9 cellular contexts compared by ENCODE assay signal in the genomic region with DNA sequence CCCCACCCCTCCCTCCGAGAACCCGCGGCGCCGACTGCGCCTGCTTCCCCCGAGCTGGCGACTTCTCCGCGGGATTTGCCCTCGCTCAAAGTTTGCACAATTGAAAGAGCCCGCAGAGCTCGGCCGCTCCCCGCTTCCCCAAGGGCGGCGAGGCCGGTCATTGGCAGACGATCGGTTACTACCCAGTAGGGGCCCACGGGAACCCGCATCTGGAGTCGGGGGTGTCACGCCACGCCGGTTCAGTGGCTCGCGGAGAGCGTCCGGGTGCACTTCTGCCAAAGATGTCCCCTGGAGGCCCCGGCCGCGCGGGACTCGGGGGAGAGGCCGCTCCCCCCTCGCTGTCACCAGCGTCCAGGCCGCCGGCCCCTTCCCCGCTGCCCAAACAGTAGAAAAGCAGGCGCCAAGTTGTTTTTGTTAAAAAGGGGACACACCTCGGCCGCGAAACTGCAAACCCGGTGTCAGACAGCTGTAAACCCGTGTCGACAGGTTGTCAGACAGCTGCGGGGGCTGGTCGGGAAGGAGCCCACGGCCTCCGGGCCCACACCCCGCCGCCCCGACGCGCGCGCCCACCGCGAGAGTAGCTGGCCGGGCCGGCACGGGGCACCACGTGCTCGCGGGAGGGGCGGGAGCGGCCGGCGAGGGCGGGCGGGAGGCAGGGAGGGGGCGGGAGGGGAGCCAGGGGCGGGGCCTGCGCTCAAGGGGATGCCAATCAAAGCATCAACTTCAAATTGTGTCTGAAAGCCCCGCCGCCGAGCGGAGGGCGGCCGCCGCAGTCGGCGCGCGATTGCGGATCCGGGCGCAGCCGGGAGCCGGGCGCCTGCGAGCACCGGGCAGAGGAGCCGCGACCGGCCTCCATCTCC. TPM values are rescaled to one million over a fixed set of nuclear protein-coding genes. Genes with fewer than 3 reads are reported as not detected.
A peak's percentile ranks its signal among the peaks of the same experiment; 100 is the strongest.
DNase-seq lines count a peak whose midpoint lies in the region; ATAC-seq, FAIRE-seq and TF ChIP-seq lines count a peak whose summit lies in the region.
"Had no signal": no experiment of that assay in that cellular context is flagged by ENCODE, and none has a peak within 500 bp of the region (broad histone marks: within the 10 kb centered on the region; RNA-seq: fewer than 3 reads in every experiment).

Gene IRX1, plus strand, starts transcription at position 731 of the 860 bp plus-strand sequence. CDS start 274 bp downstream, outside the sequence.

- WGBS in heart left ventricle, 4 donors = 1 to 2% (median 2%) methylated on average over 10 to 98 of the region's 98 CpGs
- WGBS in prostate gland = 3% methylated on average over 57 of the region's 98 CpGs

- no peak for FAIRE-seq in GM12891 (lab: Jason Lieb, UNC)

- peak within 1 kb of the TSS in 1 of 12 donors; percentile 51 for H3K27ac ChIP-seq in heart left ventricle
- no peak within 1 kb of the TSS for H3K27ac ChIP-seq in prostate gland

- H3K4me3 ChIP-seq in heart left ventricle = peak within 1 kb of the TSS in 10 of 12 donors; percentile 17 to 46 (median 32)
- peak within 1 kb of the TSS; percentile 7 to 16 for H3K4me3 ChIP-seq in prostate gland

- TF ChIP-seq CTCF in heart left ventricle (IDR thresholded peaks at IDR 0.05) (no peak), prostate gland (IDR thresholded peaks at IDR 0.05) (no peak)

- ATAC-seq in heart left ventricle (peak in 1 of 4 donors; percentile 64), GM21515 (IDR thresholded peaks at IDR 0.05; ENCODE audit: unreplicated experiment) (no peak)

- H3K9me3 ChIP-seq in heart left ventricle (no peaks in the 10 kb centered on the region), prostate gland (no peaks in the 10 kb centered on the region)

- H3K27me3 ChIP-seq in heart left ventricle (peaks cover 74 to 100% (median 96%) of the 10 kb centered on the region in 9 donors), prostate gland (replicated peaks; ENCODE audit: insufficient read depth) (peaks cover 78% of the 10 kb centered on the region)

- DNase-seq in GM04504 (ENCODE audit: low read depth) = peak; percentile 53
- no peak for DNase-seq in heart left ventricle
- no peak for DNase-seq in prostate gland (ENCODE audit: low spot score)
- no peak for DNase-seq in activated T-cell treated with anti-CD3 and anti-CD28 coated beads, Interleukin-2, amount 50 U/mL, for 48 hours
- no peak for DNase-seq in glomerular visceral epithelial cell (ENCODE audit: extremely low spot score)
- no peak for DNase-seq in GM12891 (ENCODE audit: insufficient read length, low spot score)
- DNase-seq: occipital lobe had no signal

- intact Hi-C loops in heart left ventricle (cut with DNase I) = loop anchor here in 1 of 10 donors (10.0 kb wide), 1 partner anchor 841 kb away; the partner anchor contains the start of gene IRX2
- intact Hi-C loops in prostate gland (cut with DNase I) = no loop called here

- no peaks in the 10 kb centered on the region for H3K36me3 ChIP-seq in heart left ventricle
- H3K36me3 ChIP-seq in prostate gland = no peaks in the 10 kb centered on the region

- no peak for TF ChIP-seq POLR2A in heart left ventricle (IDR thresholded peaks at IDR 0.05)
- no peak for TF ChIP-seq POLR2A in prostate gland (IDR thresholded peaks at IDR 0.05)
- no peak for TF ChIP-seq POLR2A in GM12891 (IDR thresholded peaks at IDR 0.05; ENCODE audit: low read depth, low read length)

- peaks cover 0 to 53% (median 11%) of the 10 kb centered on the region in 12 donors for H3K4me1 ChIP-seq in heart left ventricle
- H3K4me1 ChIP-seq in prostate gland (replicated peaks) = peaks cover 10% of the 10 kb centered on the region

TF ChIP-seq in PFSK-1, 5 proteins besides CTCF, POLR2A, EP300 and RAD21:
- TF ChIP-seq FOXP2 (optimal IDR thresholded peaks at IDR 0.05; ENCODE audit: borderline replicate concordance, extremely low read depth, extremely low read length, insufficient read depth) = no peak
- peak; percentile 15 to 31; a peak in 1 of 4 replicates for TF ChIP-seq REST (IDR thresholded peaks at IDR 0.05; ENCODE audit: insufficient read depth in 1 of 2, low read depth in 2 of 2, low read length in 2 of 2)
- TF ChIP-seq SIN3A (IDR thresholded peaks at IDR 0.05; ENCODE audit: borderline replicate concordance, insufficient read depth, low read length) = no peak
- peak; percentile 71; the same call in 1 of the 2 replicates for TF ChIP-seq POLR2AphosphoS5 (IDR thresholded peaks at IDR 0.05; ENCODE audit: low read depth, low read length)
- peak; percentile 90; the same call in 1 of the 2 replicates for TF ChIP-seq TAF1 (IDR thresholded peaks at IDR 0.05; ENCODE audit: borderline replicate concordance, insufficient read depth, low read length)
TF ChIP-seq in PFSK-1: peak in this region for 3.

TF ChIP-seq in GM12891, 5 proteins besides CTCF, POLR2A, EP300 and RAD21:
- no peak for TF ChIP-seq SPI1 (IDR thresholded peaks at IDR 0.05; ENCODE audit: low read depth, low read length)
- TF ChIP-seq TAF1 (IDR thresholded peaks at IDR 0.05; ENCODE audit: low read depth, low read length) = no peak
- TF ChIP-seq PAX5 (IDR thresholded peaks at IDR 0.05; ENCODE audit: insufficient read depth, low read length, severe bottlenecking) = no peak
- no peak for TF ChIP-seq POU2F2 (IDR thresholded peaks at IDR 0.05; ENCODE audit: low read depth, low read length)
- TF ChIP-seq POLR2AphosphoS5 (IDR thresholded peaks at IDR 0.05; ENCODE audit: low read depth, low read length) = no peak

RNA-seq across cellular contexts. Expression of gene IRX1, which starts in this region (rescaled TPM):
- polyA plus RNA-seq in PFSK-1 (2012; ENCODE audit: insufficient read length, low read depth) = 361 TPM
- total RNA-seq in heart left ventricle (1 to 10 TPM in 2 of 9 donors, under 1 TPM in 6, not detected in 1; 0.15 to 1.5 (median 0.34) TPM), prostate gland (under 1 TPM in 1 of 2 donors, not detected in 1; 0.87 TPM)
- polyA plus RNA-seq in heart left ventricle = under 1 TPM; 0.23 to 0.55 TPM
- polyA plus RNA-seq in GM12891 (2012; ENCODE audit: low read depth, missing spikeins) = not detected
- total RNA-seq: occipital lobe had no signal
